18 cellular contexts compared by ENCODE assay signal in genomic region chr17:64470676-64471075, GRCh38. TPM values are rescaled to one million over a fixed set of nuclear protein-coding genes. Genes with fewer than 3 reads are reported as not detected.
DNase-seq lines count a peak whose midpoint lies in the region; ATAC-seq and TF ChIP-seq lines count a peak whose summit lies in the region.
"Had no signal": no experiment of that assay in that cellular context is flagged by ENCODE, and none has a peak within 500 bp of the region (broad histone marks: within the 10 kb centered on the region; RNA-seq: fewer than 3 reads in every experiment).

No MANE protein-coding gene starts in this region.

- H3T11ph ChIP-seq in H9 (ENCODE audit: low read length), result no peak overlapping the region

- H2AK5ac ChIP-seq in H9 (ENCODE audit: insufficient read length, low read length), result no peak overlapping the region

- no peaks in the 10 kb centered on the region for H3K79me1 ChIP-seq in H9 (ENCODE audit: insufficient read depth, low read depth, low read length, poor library complexity, severe bottlenecking)

- no peaks in the 10 kb centered on the region for H3K23me2 ChIP-seq in H9 (ENCODE audit: insufficient read length, low read depth, low read length, poor library complexity, severe bottlenecking)

- no peaks in the 10 kb centered on the region; a peak in 1 of 5 replicates for H3K9me3 Mint-ChIP-seq in H9
- H3K9me3 Mint-ChIP-seq in endodermal cell, result peaks cover 4% of the 10 kb centered on the region
- no peaks in the 10 kb centered on the region for H3K9me3 Mint-ChIP-seq in neural progenitor cell

- no peak overlapping the region for H3K4me2 ChIP-seq in H9 (ENCODE audit: insufficient read depth, insufficient read length, low read length)
- H3K4me2 ChIP-seq in neural progenitor cell, result peak overlapping the region; percentile 35
- H3K4me2 ChIP-seq: A549, SK-N-SH had no signal

- peaks cover 11 to 13% of the 10 kb centered on the region in 2 experiments for H3K4me1 Mint-ChIP-seq in H9
- peaks cover 16% of the 10 kb centered on the region for H3K4me1 Mint-ChIP-seq in endodermal cell
- peaks cover 5% of the 10 kb centered on the region for H3K4me1 Mint-ChIP-seq in neural progenitor cell

- H2AFZ ChIP-seq in H9 (ENCODE audit: low read length) (no peak overlapping the region), neural progenitor cell (replicated peaks) (no peak overlapping the region)

- H2BK20ac ChIP-seq in H9 (ENCODE audit: low read depth, low read length, poor library complexity, severe bottlenecking), result no peak overlapping the region

- no peak overlapping the region for H3K14ac ChIP-seq in H9 (ENCODE audit: insufficient read depth, low read length)

- H3K27ac ChIP-seq in H9 (ENCODE audit: insufficient read length, low read depth, low read length), result no peak overlapping the region
- H3K27ac ChIP-seq in endodermal cell (ENCODE audit: low read depth, low read length), result no peak overlapping the region
- peak overlapping the region; percentile 68 for H3K27ac ChIP-seq in neural progenitor cell
- H3K27ac ChIP-seq: A549 had no signal

- H2BK120ac ChIP-seq in H9 (ENCODE audit: low read depth, low read length, poor library complexity, severe bottlenecking), result no peak overlapping the region

- no peak overlapping the region for H4K8ac ChIP-seq in H9 (replicated peaks; ENCODE audit: insufficient read length, low read depth, low read length)

- no peak overlapping the region for H2BK12ac ChIP-seq in H9 (ENCODE audit: insufficient read length, low read depth, low read length)

- H3K4me3 ChIP-seq in endodermal cell (ENCODE audit: low read length), result no peak overlapping the region
- no peak overlapping the region for H3K4me3 ChIP-seq in neural progenitor cell
- H3K4me3 ChIP-seq: A549; BLaER1 treated with 17β-estradiol and CSF1 and Interleukin-3, amounts not matched to agents 10 nM and 100 nM had no signal

- H3K36me3 Mint-ChIP-seq in H9 (ENCODE audit: insufficient read depth in 1 of 3, low read depth in 3 of 3) (no peaks in the 10 kb centered on the region; a peak in 1 of 7 replicates), endodermal cell (ENCODE audit: low read depth) (no peaks in the 10 kb centered on the region), neural progenitor cell (no peaks in the 10 kb centered on the region)

- intact Hi-C loops in posterior vena cava (cut with DNase I), result no loop called here

- H3K27me3 ChIP-seq in H9 (ENCODE audit: insufficient read depth, low read length), result no peaks in the 10 kb centered on the region
- no peaks in the 10 kb centered on the region for H3K27me3 ChIP-seq in endodermal cell (ENCODE audit: control insufficient read depth, insufficient read depth, low read length, poor library complexity, severe bottlenecking)
- H3K27me3 ChIP-seq in neural progenitor cell, result no peaks in the 10 kb centered on the region
- H3K27me3 ChIP-seq: BLaER1 treated with 17β-estradiol and CSF1 and Interleukin-3, amounts not matched to agents 10 nM and 100 nM had no signal

- H3K27ac Mint-ChIP-seq in H9, result peak overlapping the region in 2 of 3 experiments; percentile 34 to 61; a peak in 4 of 7 replicates
- H3K27ac Mint-ChIP-seq in endodermal cell, result peak overlapping the region; percentile 9
- H3K27ac Mint-ChIP-seq in neural progenitor cell, result no peak overlapping the region

- H2BK15ac ChIP-seq in H9 (ENCODE audit: low read depth, low read length), result no peak overlapping the region

- peaks cover 4% of the 10 kb centered on the region; the same call in 1 of the 2 replicates for H3K4me1 ChIP-seq in H9 (ENCODE audit: insufficient read depth, low read length)
- H3K4me1 ChIP-seq in endodermal cell (ENCODE audit: control insufficient read depth, insufficient read depth, low read length), result peaks cover 7% of the 10 kb centered on the region
- H3K4me1 ChIP-seq in neural progenitor cell, result peaks cover 10% of the 10 kb centered on the region
- H3K4me1 ChIP-seq: A549 had no signal

- H4K5ac ChIP-seq in H9 (ENCODE audit: insufficient read length, low read depth, low read length), result no peak overlapping the region

- no peak for DNase-seq in H9
- peak; percentile 94 for DNase-seq in NCI-H82 (lab: John Stamatoyannopoulos, UW)
- peak; percentile 75 for DNase-seq in endodermal cell
- DNase-seq in neural progenitor cell (ENCODE audit: low spot score), result peak; percentile 77
- DNase-seq in posterior vena cava (ENCODE audit: low spot score), result no peak
- DNase-seq in NCI-H446 (lab: John Stamatoyannopoulos, UW), result no peak
- DNase-seq in stimulated activated CD4-positive, alpha-beta T cell treated with anti-CD3 and anti-CD28 coated beads, Interleukin-4, amount 100 ng/mL, for 1 hour, result no peak
- DNase-seq: DND-41, GDM1, Kasumi-1, MM.1S, NCI-H1105 treated with DMSO at 0.1 percent for 48 hours, NCI-H187, SHP77, SK-N-SH had no signal

- no peaks in the 10 kb centered on the region for H4K20me1 ChIP-seq in H9 (ENCODE audit: control insufficient read depth, insufficient read depth, insufficient read length)
- H4K20me1 ChIP-seq in neural progenitor cell (ENCODE audit: low read depth), result no peaks in the 10 kb centered on the region

- no peak for ATAC-seq in GM21723 (IDR thresholded peaks at IDR 0.05; ENCODE audit: unreplicated experiment)
- ATAC-seq: A549 had no signal

- H3K9ac ChIP-seq in H9 (ENCODE audit: extremely low read depth, insufficient read length, low read length) (no peak overlapping the region), endodermal cell (ENCODE audit: extremely low read depth, low read length, poor library complexity, severe bottlenecking) (no peak overlapping the region), neural progenitor cell (no peak overlapping the region)
- H3K9ac ChIP-seq: SK-N-SH had no signal

- no peaks in the 10 kb centered on the region for H3K27me3 Mint-ChIP-seq in H9 (ENCODE audit: low read depth)
- H3K27me3 Mint-ChIP-seq in endodermal cell (ENCODE audit: insufficient read depth), result peaks cover 5% of the 10 kb centered on the region
- H3K27me3 Mint-ChIP-seq in neural progenitor cell (ENCODE audit: insufficient read depth, low read depth), result peaks cover 4% of the 10 kb centered on the region

- WGBS in H9 (ENCODE audit: extremely low coverage, insufficient read length, low lambda C conversion rate), result no CpG with 5 or more reads among the region's 4 CpGs
- 38 to 54% methylated on average over 1 to 4 of the region's 4 CpGs for WGBS in endodermal cell (ENCODE audit: insufficient coverage in 1 of 2, insufficient read length in 1 of 2), 2 experiments

- no peak overlapping the region for H3K23ac ChIP-seq in H9 (ENCODE audit: insufficient read length, low read depth, low read length)

- no peak overlapping the region for H3K18ac ChIP-seq in H9 (ENCODE audit: insufficient read length, low read depth, low read length)

- H3K9me3 ChIP-seq in H9 (ENCODE audit: control insufficient read depth, low read depth, low read length), result no peaks in the 10 kb centered on the region
- no peaks in the 10 kb centered on the region for H3K9me3 ChIP-seq in endodermal cell (ENCODE audit: control insufficient read depth, low read length)
- no peaks in the 10 kb centered on the region for H3K9me3 ChIP-seq in neural progenitor cell (ENCODE audit: low read depth)
- H3K9me3 ChIP-seq: A549; BLaER1 treated with 17β-estradiol and CSF1 and Interleukin-3, amounts not matched to agents 10 nM and 100 nM; SK-N-SH had no signal

- H3K36me3 ChIP-seq in endodermal cell (ENCODE audit: control insufficient read depth, insufficient read depth, low read length) (no peaks in the 10 kb centered on the region), neural progenitor cell (no peaks in the 10 kb centered on the region)

- no peaks in the 10 kb centered on the region for H3K79me2 ChIP-seq in H9 (ENCODE audit: insufficient read depth, low read length)
- no peaks in the 10 kb centered on the region for H3K79me2 ChIP-seq in neural progenitor cell (ENCODE audit: low read depth)

- no peak overlapping the region for H3K56ac ChIP-seq in H9 (ENCODE audit: insufficient read length, low read depth, low read length)

- H4K91ac ChIP-seq in H9 (ENCODE audit: insufficient read length, low read depth, low read length), result no peak overlapping the region

- H3F3A ChIP-seq in neural progenitor cell (ENCODE audit: low read depth), result peaks cover 21% of the 10 kb centered on the region

- H3K4me3 Mint-ChIP-seq in H9, result no peak overlapping the region; a peak in 1 of 5 replicates
- H3K4me3 Mint-ChIP-seq in endodermal cell, result no peak overlapping the region
- no peak overlapping the region for H3K4me3 Mint-ChIP-seq in neural progenitor cell

- no peak overlapping the region for H2BK5ac ChIP-seq in H9 (ENCODE audit: insufficient read length, low read length)

- TF ChIP-seq CTCF in H9 (conservative IDR thresholded peaks at IDR 0.05) (no peak), endodermal cell (conservative IDR thresholded peaks at IDR 0.05) (no peak), neural progenitor cell (IDR thresholded peaks at IDR 0.05) (no peak)

- no peak overlapping the region for H3K4ac ChIP-seq in H9 (ENCODE audit: low read depth, low read length)

RNA-seq across cellular contexts. Expression of gene MILR1, which starts 21.8 kb away (rescaled TPM):
- not detected in 2 replicates for total RNA-seq in H9 (2021)
- under 1 TPM in 1 of 2 donors, not detected in 1; 0.80 TPM for total RNA-seq in endodermal cell
- polyA plus RNA-seq in endodermal cell (2013, experiment 1 of 2), result not detected
- not detected for polyA plus RNA-seq in endodermal cell (2013, experiment 2 of 2)
- total RNA-seq in neural progenitor cell (ENCODE audit: low replicate concordance), result not detected in 2 replicates
- 10 to 100 TPM in 1 of 2 donors, 1 to 10 TPM in 1; 9.4 to 18.9 TPM for total RNA-seq in posterior vena cava

RNA-seq across cellular contexts. Expression of gene POLG2, which starts 26.2 kb away (rescaled TPM):
- total RNA-seq in H9 (2021), result 33.0 and 35.5 TPM in 2 replicates
- 10 to 100 TPM; 27.1 to 33.9 TPM for total RNA-seq in endodermal cell
- 26.6 TPM for polyA plus RNA-seq in endodermal cell (2013, experiment 1 of 2)
- 15.9 TPM for polyA plus RNA-seq in endodermal cell (2013, experiment 2 of 2)
- 29.5 and 33.9 TPM in 2 replicates for total RNA-seq in neural progenitor cell (ENCODE audit: low replicate concordance)
- total RNA-seq in posterior vena cava, result 10 to 100 TPM; 10.3 to 10.7 TPM

RNA-seq across cellular contexts. Expression of gene DDX5, which starts 35.4 kb away (rescaled TPM):
- total RNA-seq in H9 (2021) (864 and 869 TPM in 2 replicates), endodermal cell (100 to 1,000 TPM; 687 to 894 TPM), neural progenitor cell (ENCODE audit: low replicate concordance) (967 and 1,090 TPM in 2 replicates), posterior vena cava (100 to 1,000 TPM; 615 to 636 TPM)
- polyA plus RNA-seq in endodermal cell (2013, experiment 1 of 2), result 855 TPM
- polyA plus RNA-seq in endodermal cell (2013, experiment 2 of 2), result 761 TPM

RNA-seq across cellular contexts. Expression of gene CEP95, which starts 36.1 kb away (rescaled TPM):
- 61.9 and 67.3 TPM in 2 replicates for total RNA-seq in H9 (2021)
- total RNA-seq in endodermal cell, result 10 to 100 TPM; 75.5 to 93.9 TPM
- 77.4 TPM for polyA plus RNA-seq in endodermal cell (2013, experiment 1 of 2)
- 74.6 TPM for polyA plus RNA-seq in endodermal cell (2013, experiment 2 of 2)
- total RNA-seq in neural progenitor cell (ENCODE audit: low replicate concordance), result 75.4 and 76.9 TPM in 2 replicates
- total RNA-seq in posterior vena cava, result 10 to 100 TPM; 29.7 to 33.0 TPM

Comparison
In these comparisons a context has a peak if more than half of its experiments do, and no peak if none do; other contexts are left out.
1. DNase-seq: peak in NCI-H82 (single experiment), endodermal cell (single experiment) and neural progenitor cell (single experiment); none in H9 (single experiment), posterior vena cava (single experiment), NCI-H446 (0 of 2) and stimulated activated CD4-positive, alpha-beta T cell treated with anti-CD3 and anti-CD28 coated beads, Interleukin-4, amount 100 ng/mL, for 1 hour (single experiment).